ENCODE assay signal across 23 cellular contexts in the genomic region with DNA sequence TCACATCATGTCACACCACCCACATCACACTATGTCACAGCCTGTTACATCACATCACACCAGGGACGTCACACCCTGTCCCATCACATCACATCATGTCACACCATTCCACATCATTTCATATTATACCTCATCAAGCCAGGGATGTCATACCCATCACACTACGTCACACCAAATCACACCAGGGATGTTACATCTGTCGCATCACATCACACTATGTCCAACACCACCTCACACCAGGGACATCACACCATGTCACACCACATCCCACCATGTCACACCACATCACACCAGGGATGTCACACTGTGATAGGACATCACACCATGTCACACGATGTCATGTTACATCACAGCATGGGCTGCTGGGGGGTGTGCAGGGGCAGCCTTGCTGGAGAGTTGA.
DNase-seq lines count a peak whose midpoint lies in the region; ATAC-seq, FAIRE-seq and TF ChIP-seq lines count a peak whose summit lies in the region.
"Had no signal": no experiment of that assay in that cellular context is flagged by ENCODE, and none has a peak within 500 bp of the region (broad histone marks: within the 10 kb centered on the region; RNA-seq: fewer than 3 reads in every experiment).

No MANE protein-coding gene starts in this region.

- H3K4me2 ChIP-seq in HepG2 (ENCODE audit: low read depth, low read length), result no peak overlapping the region
- no peak overlapping the region for H3K4me2 ChIP-seq in GM12878 (ENCODE audit: control insufficient read depth, insufficient read depth)
- H3K4me2 ChIP-seq: GM23338 had no signal

- H3K4me1 ChIP-seq in HepG2 (ENCODE audit: insufficient read depth, low read length) (no peaks in the 10 kb centered on the region), right lobe of liver (peaks cover 0 to 6% (median 0%) of the 10 kb centered on the region in 4 donors), GM12878 (ENCODE audit: control insufficient read depth, insufficient read depth, low read length) (peaks cover 3% of the 10 kb centered on the region)
- H3K4me1 ChIP-seq in naive thymus-derived CD4-positive, alpha-beta T cell (ENCODE audit: control insufficient read depth in 2 of 2, insufficient read depth in 2 of 2, low read length in 2 of 2), result no peaks in the 10 kb centered on the region
- H3K4me1 ChIP-seq: BE2C had no signal

- no peak overlapping the region for H3K9ac ChIP-seq in HepG2 (ENCODE audit: insufficient read depth, low read depth, low read length)
- no peak overlapping the region for H3K9ac ChIP-seq in GM12878 (ENCODE audit: control insufficient read depth, insufficient read depth, low read length)

- TF ChIP-seq CTCF in HepG2 (CRISPR knock-in tag; IDR thresholded peaks at IDR 0.05) (no peak), right lobe of liver (IDR thresholded peaks at IDR 0.05) (no peak), GM12878 (IDR thresholded peaks at IDR 0.05 in 2 of 3, conservative IDR thresholded peaks at IDR 0.05 in 1 of 3; ENCODE audit: control insufficient read depth in 2 of 3, extremely low read depth in 1 of 3, insufficient read depth in 1 of 3, low read depth in 3 of 3, low read length in 3 of 3) (no peak)

- intact Hi-C loops in HepG2 (cut with micrococcal nuclease; ENCODE audit: unreplicated experiment) (no loop called here), right lobe of liver (cut with DNase I) (no loop called here), GM12878 (cut with micrococcal nuclease; ENCODE audit: unreplicated experiment) (no loop called here)
- intact Hi-C loops in naive thymus-derived CD4-positive, alpha-beta T cell (cut with micrococcal nuclease), result no loop called here

- H3K27me3 Mint-ChIP-seq in naive thymus-derived CD4-positive, alpha-beta T cell, result peaks cover 0 to 6% (median 0%) of the 10 kb centered on the region in 5 donors
- H3K27me3 Mint-ChIP-seq: CD4-positive, CD25-positive, alpha-beta regulatory T cell; IgD-negative memory B cell had no signal

- no peak overlapping the region for H3K4me3 ChIP-seq in HepG2 (replicated peaks in 1 of 3; ENCODE audit: insufficient read depth in 1 of 3, low read depth in 2 of 3, low read length in 3 of 3)
- H3K4me3 ChIP-seq in right lobe of liver, result no peak overlapping the region
- no peak overlapping the region for H3K4me3 ChIP-seq in GM12878
- no peak overlapping the region for H3K4me3 ChIP-seq in naive thymus-derived CD4-positive, alpha-beta T cell (ENCODE audit: low read length)
- H3K4me3 ChIP-seq: GM23338 had no signal

- CTCF ChIA-PET in HepG2 (lab: Yijun Ruan, JAX; ENCODE audit: low intra/inter-chr PET ratio, low total read pairs) (no interaction called here), GM12878 (lab: Yijun Ruan, JAX) (no interaction called here)
- CTCF ChIA-PET in naive thymus-derived CD4-positive, alpha-beta T cell (lab: Charles Lee), result no interaction called here

- H3K79me2 ChIP-seq in HepG2 (ENCODE audit: insufficient read depth, low read length) (no peaks in the 10 kb centered on the region), GM12878 (ENCODE audit: control insufficient read depth, insufficient read depth, low read length) (no peaks in the 10 kb centered on the region)

- H3K4me1 Mint-ChIP-seq in naive thymus-derived CD4-positive, alpha-beta T cell, result peaks cover 0 to 4% (median 0%) of the 10 kb centered on the region in 7 donors
- H3K4me1 Mint-ChIP-seq: CD4-positive, CD25-positive, alpha-beta regulatory T cell; CD8-positive, alpha-beta memory T cell; GM23338 had no signal

- RAD21 ChIA-PET in GM12878 (lab: Charles Lee; ENCODE audit: unreplicated experiment), result no interaction called here

- no peak for ATAC-seq in HepG2
- ATAC-seq in right lobe of liver, result no peak
- no peak for ATAC-seq in GM12878
- peak; percentile 22 for ATAC-seq in naive thymus-derived CD4-positive, alpha-beta T cell
- ATAC-seq in GM18867 (IDR thresholded peaks at IDR 0.05; ENCODE audit: unreplicated experiment), result no peak
- ATAC-seq: GM23338 had no signal

- H3K27ac ChIP-seq in HepG2 (ENCODE audit: extremely low read length, insufficient read depth, low read length) (no peak overlapping the region), right lobe of liver (no peak overlapping the region), GM12878 (ENCODE audit: control insufficient read depth, insufficient read depth) (no peak overlapping the region)
- no peak overlapping the region for H3K27ac ChIP-seq in naive thymus-derived CD4-positive, alpha-beta T cell (ENCODE audit: low read depth, low read length)

- DNase-seq in HepG2 (ENCODE audit: low spot score), result no peak
- DNase-seq in right lobe of liver, result no peak
- DNase-seq in GM12878 (ENCODE audit: low read depth, low spot score), result no peak
- no peak for DNase-seq in naive thymus-derived CD4-positive, alpha-beta T cell
- DNase-seq in activated CD4-positive, alpha-beta T cell treated with anti-CD3 and anti-CD28 coated beads for 1 hour, result no peak
- no peak for DNase-seq in NCI-H2081 treated with DMSO at 0.1 percent for 48 hours (lab: John Stamatoyannopoulos, UW)
- DNase-seq: BE2C; C1 segment of cervical spinal cord; CD4-positive, CD25-positive, alpha-beta regulatory T cell; CD8-positive, alpha-beta memory T cell; COR-L47; DMS 273 treated with DMSO at 0.1 percent for 48 hours; DMS53; DND-41; EL; HCEC 1CT; HFFc6 had no signal

- H2AFZ ChIP-seq in HepG2 (ENCODE audit: low read length) (no peak overlapping the region), GM12878 (ENCODE audit: control insufficient read depth, low read depth, low read length) (no peak overlapping the region)
- H2AFZ ChIP-seq: GM23338 had no signal

- TF ChIP-seq EP300 in HepG2 (IDR thresholded peaks at IDR 0.05; ENCODE audit: low read depth in 2 of 2, low read length in 2 of 2), result no peak
- no peak for TF ChIP-seq EP300 in HepG2 (CRISPR knock-in tag; IDR thresholded peaks at IDR 0.05; ENCODE audit: borderline replicate concordance)
- TF ChIP-seq EP300 in GM12878 (IDR thresholded peaks at IDR 0.05; ENCODE audit: borderline replicate concordance in 1 of 2, control insufficient read depth in 1 of 2, low read depth in 2 of 2, low read length in 2 of 2), result no peak

- FAIRE-seq in HepG2 (lab: Jason Lieb, UNC) (no peak), GM12878 (lab: Jason Lieb, UNC) (no peak)
- FAIRE-seq: GM12891, H54, HTR-8/SVneo had no signal

- H3K4me3 Mint-ChIP-seq in naive thymus-derived CD4-positive, alpha-beta T cell, result no peak overlapping the region
- H3K4me3 Mint-ChIP-seq: CD4-positive, CD25-positive, alpha-beta regulatory T cell; CD8-positive, alpha-beta memory T cell; GM23338; HFFc6; IgD-negative memory B cell had no signal

- SMC1A ChIA-PET in GM12878 (lab: Charles Lee; ENCODE audit: uncharacterized antibody, unreplicated experiment), result no interaction called here

- POLR2A ChIA-PET in HepG2 (lab: Yijun Ruan, JAX) (no interaction called here), GM12878 (lab: Charles Lee) (no interaction called here)
- POLR2A ChIA-PET in naive thymus-derived CD4-positive, alpha-beta T cell (lab: Charles Lee), result no interaction called here

- 5% methylated on average over 4 of the region's 4 CpGs for WGBS in HepG2 (ENCODE audit: low lambda C conversion rate)
- no CpG with 5 or more reads among the region's 4 CpGs for WGBS in right lobe of liver (ENCODE audit: insufficient coverage, low coverage, low lambda C conversion rate, missing lambda C conversion rate)
- 48% methylated on average over 4 of the region's 4 CpGs for WGBS in GM12878 (ENCODE audit: insufficient coverage, insufficient replicate concordance, low lambda C conversion rate, missing lambda C conversion rate)

- H3K9me3 Mint-ChIP-seq in naive thymus-derived CD4-positive, alpha-beta T cell, result peaks cover 0 to 17% (median 6%) of the 10 kb centered on the region in 11 donors

- H3K36me3 ChIP-seq in HepG2 (replicated peaks in 1 of 2; ENCODE audit: control insufficient read depth in 1 of 2, insufficient read depth in 2 of 2, low read length in 2 of 2), result no peaks in the 10 kb centered on the region
- no peaks in the 10 kb centered on the region for H3K36me3 ChIP-seq in right lobe of liver
- H3K36me3 ChIP-seq in GM12878 (ENCODE audit: control insufficient read depth in 2 of 2, insufficient read depth in 2 of 2, low read length in 1 of 2), result no peaks in the 10 kb centered on the region
- no peaks in the 10 kb centered on the region for H3K36me3 ChIP-seq in naive thymus-derived CD4-positive, alpha-beta T cell (ENCODE audit: control insufficient read depth in 2 of 3, insufficient read depth in 3 of 3, low read length in 3 of 3)
- H3K36me3 ChIP-seq: BE2C had no signal

- H3K27me3 ChIP-seq in HepG2 (ENCODE audit: control insufficient read depth in 1 of 2, insufficient read depth in 2 of 2, low read length in 2 of 2), result peaks cover 3 to 4% of the 10 kb centered on the region in 2 experiments; a peak in 2 of 5 replicates
- no peaks in the 10 kb centered on the region for H3K27me3 ChIP-seq in right lobe of liver
- no peaks in the 10 kb centered on the region; a peak in 1 of 4 replicates for H3K27me3 ChIP-seq in GM12878 (replicated peaks in 1 of 2; ENCODE audit: control insufficient read depth in 2 of 2, insufficient read depth in 2 of 2, low read length in 1 of 2)
- H3K27me3 ChIP-seq in naive thymus-derived CD4-positive, alpha-beta T cell (ENCODE audit: control insufficient read depth in 2 of 2, insufficient read depth in 2 of 2, low read length in 2 of 2), result no peaks in the 10 kb centered on the region
- H3K27me3 ChIP-seq: BE2C had no signal

- BruUV-seq in HepG2 (replicated peaks; lab: Mats Ljungman, UMichigan) (no TSS peak), GM12878 (replicated peaks; lab: Mats Ljungman, UMichigan) (no TSS peak)

- TF ChIP-seq RAD21 in HepG2 (CRISPR knock-in tag; IDR thresholded peaks at IDR 0.05) (no peak), GM12878 (IDR thresholded peaks at IDR 0.05; ENCODE audit: insufficient read depth, low read depth, low read length) (no peak)

- H4K20me1 ChIP-seq in HepG2 (ENCODE audit: insufficient read depth, low read length), result no peaks in the 10 kb centered on the region
- no peaks in the 10 kb centered on the region for H4K20me1 ChIP-seq in GM12878 (ENCODE audit: control insufficient read depth, insufficient read depth)

- in situ Hi-C loops in HepG2 (cut with HindIII; ENCODE audit: extremely low pct_ligation_motif_present, low pct_unique_long_range_greater_than_20kb) (no loop called here), GM12878 (cut with MboI) (loop anchor here (5.0 kb wide), 1 partner anchor 95 kb away; no protein-coding TSS in a partner anchor)

- H3K36me3 Mint-ChIP-seq in naive thymus-derived CD4-positive, alpha-beta T cell, result peaks cover 0 to 6% (median 5%) of the 10 kb centered on the region in 5 donors
- H3K36me3 Mint-ChIP-seq: CD4-positive, CD25-positive, alpha-beta regulatory T cell had no signal

- H3K9me3 ChIP-seq in HepG2 (ENCODE audit: low read length) (no peaks in the 10 kb centered on the region), right lobe of liver (no peaks in the 10 kb centered on the region), GM12878 (replicated peaks; ENCODE audit: control insufficient read depth, insufficient read depth, low read length) (peaks cover 3% of the 10 kb centered on the region; the same call in 1 of the 3 replicates)
- peaks cover 0 to 4% (median 0%) of the 10 kb centered on the region in 3 experiments for H3K9me3 ChIP-seq in naive thymus-derived CD4-positive, alpha-beta T cell (ENCODE audit: control insufficient read depth in 2 of 3, low read length in 3 of 3)

- TF ChIP-seq POLR2A in HepG2 (IDR thresholded peaks at IDR 0.05; ENCODE audit: insufficient read depth in 1 of 2, low read depth in 2 of 2, low read length in 2 of 2) (no peak), right lobe of liver (IDR thresholded peaks at IDR 0.05) (no peak), GM12878 (IDR thresholded peaks at IDR 0.05; ENCODE audit: low read depth, low read length) (no peak)

- no peak overlapping the region for H3K27ac Mint-ChIP-seq in naive thymus-derived CD4-positive, alpha-beta T cell
- H3K27ac Mint-ChIP-seq: CD4-positive, CD25-positive, alpha-beta regulatory T cell; CD8-positive, alpha-beta memory T cell; GM23338; HFFc6 had no signal

Comparison
In these comparisons a context has a peak if more than half of its experiments do, and no peak if none do; other contexts are left out.
1. Of the 75 proteins assayed by ChIP-seq in both HepG2 and GM12878: peak only in HepG2: none; only in GM12878: BCL3; in both: none; in neither: 72; mixed calls (peak in some experiments, not most) for 2.